In genomic region chr6:169654590-169655391, GRCh38 we compare ENCODE assay signal across 8 cellular contexts. TPM values are rescaled to one million over a fixed set of nuclear protein-coding genes. Genes with fewer than 3 reads are reported as not detected.
A peak's percentile ranks its signal among the peaks of the same experiment; 100 is the strongest.
DNase-seq lines count a peak whose midpoint lies in the region; ATAC-seq and TF ChIP-seq lines count a peak whose summit lies in the region.

No MANE protein-coding gene starts in this region.

- H3K9me3 ChIP-seq in osteoblast (ENCODE audit: low read depth, low read length), result no peaks in the 10 kb centered on the region
- no peaks in the 10 kb centered on the region for H3K9me3 ChIP-seq in suprapubic skin

- H3K4me1 ChIP-seq in osteoblast (ENCODE audit: insufficient read depth, low read length) (peaks cover 8% of the 10 kb centered on the region), suprapubic skin (peaks cover 12% of the 10 kb centered on the region)

- ATAC-seq in HG02642 (IDR thresholded peaks at IDR 0.05; ENCODE audit: poor library complexity, unreplicated experiment), result peak; percentile 98

- no peak for TF ChIP-seq EP300 in suprapubic skin (IDR thresholded peaks at IDR 0.05)

- intact Hi-C loops in activated T-helper 2 cell treated with anti-CD3 and anti-CD28 coated beads, Interferon-gamma antibody, Interleukin-2, Interleukin-4, amounts not matched to agents 10 μg/mL and 5 μg/mL and 100 μg/mL, durations not matched to agents 14 hours and 24 hours and 36 hours (cut with micrococcal nuclease), result loop anchor here (1.0 to 10.0 kb wide), 2 partner anchors 100 to 441 kb away; no protein-coding TSS in a partner anchor

- WGBS in suprapubic skin, result 58% methylated on average over 38 of the region's 47 CpGs

- peaks cover 6% of the 10 kb centered on the region for H3K4me1 Mint-ChIP-seq in activated T-helper 2 cell treated with anti-CD3 and anti-CD28 coated beads, Interferon-gamma antibody, Interleukin-2, Interleukin-4, amounts not matched to agents 10 μg/mL and 5 μg/mL and 100 μg/mL, durations not matched to agents 14 hours and 24 hours and 36 hours (ENCODE audit: low read depth)

- H3K27me3 ChIP-seq in osteoblast (ENCODE audit: insufficient read depth, low read length) (no peaks in the 10 kb centered on the region), suprapubic skin (no peaks in the 10 kb centered on the region)

- H3K27me3 Mint-ChIP-seq in activated T-helper 2 cell treated with anti-CD3 and anti-CD28 coated beads, Interferon-gamma antibody, Interleukin-2, Interleukin-4, amounts not matched to agents 10 μg/mL and 5 μg/mL and 100 μg/mL, durations not matched to agents 14 hours and 24 hours and 36 hours (ENCODE audit: low read depth), result no peaks in the 10 kb centered on the region

- TF ChIP-seq CTCF in osteoblast (IDR thresholded peaks at IDR 0.05; ENCODE audit: extremely low read depth, low read depth, low read length), result peak; percentile 39
- TF ChIP-seq CTCF in suprapubic skin (IDR thresholded peaks at IDR 0.05), result no peak

- peak overlapping the region; percentile 40; the same call in 1 of the 2 replicates for H3K4me3 ChIP-seq in GM08714 (ENCODE audit: low read length)
- peak overlapping the region; percentile 78 for H3K4me3 ChIP-seq in osteoblast (ENCODE audit: insufficient read depth, low read length)
- peak overlapping the region; percentile 52 for H3K4me3 ChIP-seq in suprapubic skin

- H3K36me3 Mint-ChIP-seq in activated T-helper 2 cell treated with anti-CD3 and anti-CD28 coated beads, Interferon-gamma antibody, Interleukin-2, Interleukin-4, amounts not matched to agents 10 μg/mL and 5 μg/mL and 100 μg/mL, durations not matched to agents 14 hours and 24 hours and 36 hours (ENCODE audit: low read depth), result no peaks in the 10 kb centered on the region

- no peaks in the 10 kb centered on the region for H3K79me2 ChIP-seq in osteoblast (ENCODE audit: insufficient read depth, low read length)

- peak overlapping the region; percentile 90 for H3K4me2 ChIP-seq in osteoblast (ENCODE audit: insufficient read depth, low read length)

- peak overlapping the region; percentile 78 for H3K27ac ChIP-seq in osteoblast (ENCODE audit: low read depth, low read length)
- peak overlapping the region; percentile 87 for H3K27ac ChIP-seq in suprapubic skin

- H3K9me3 Mint-ChIP-seq in activated T-helper 2 cell treated with anti-CD3 and anti-CD28 coated beads, Interferon-gamma antibody, Interleukin-2, Interleukin-4, amounts not matched to agents 10 μg/mL and 5 μg/mL and 100 μg/mL, durations not matched to agents 14 hours and 24 hours and 36 hours, result no peaks in the 10 kb centered on the region

- H3K4me3 Mint-ChIP-seq in activated T-helper 2 cell treated with anti-CD3 and anti-CD28 coated beads, Interferon-gamma antibody, Interleukin-2, Interleukin-4, amounts not matched to agents 10 μg/mL and 5 μg/mL and 100 μg/mL, durations not matched to agents 14 hours and 24 hours and 36 hours (ENCODE audit: low read depth), result peak overlapping the region; percentile 87

- peak overlapping the region; percentile 86 for H2AFZ ChIP-seq in osteoblast (ENCODE audit: low read length)

- DNase-seq in NCI-H526 treated with DMSO at 0.1 percent for 48 hours (lab: John Stamatoyannopoulos, UW), result peak; percentile 47
- DNase-seq in activated T-helper 2 cell treated with anti-CD3 and anti-CD28 coated beads, Interferon-gamma antibody, Interleukin-2, Interleukin-4, amounts not matched to agents 10 μg/mL and 5 μg/mL and 100 μg/mL, durations not matched to agents 14 hours and 24 hours and 36 hours (ENCODE audit: low spot score), result peak; percentile 71
- DNase-seq in fibroblast of peridontal ligament (ENCODE audit: extremely low read depth), result peak; percentile 67
- DNase-seq in osteoblast (ENCODE audit: insufficient read length, low spot score, missing footprints), result peak; percentile 93
- DNase-seq in suprapubic skin (ENCODE audit: low spot score in 2 of 2), result no peak
- no peak for DNase-seq in COLO668 (lab: John Stamatoyannopoulos, UW; ENCODE audit: unreplicated experiment)

- H3K27ac Mint-ChIP-seq in activated T-helper 2 cell treated with anti-CD3 and anti-CD28 coated beads, Interferon-gamma antibody, Interleukin-2, Interleukin-4, amounts not matched to agents 10 μg/mL and 5 μg/mL and 100 μg/mL, durations not matched to agents 14 hours and 24 hours and 36 hours, result peak overlapping the region; percentile 64

- peak in 1 of 2 donors; percentile 14 for TF ChIP-seq POLR2A in suprapubic skin (IDR thresholded peaks at IDR 0.05)

- H4K20me1 ChIP-seq in osteoblast (ENCODE audit: insufficient read depth, low read length), result no peaks in the 10 kb centered on the region

- H3K36me3 ChIP-seq in osteoblast (ENCODE audit: insufficient read depth, low read length) (peaks cover 20% of the 10 kb centered on the region), suprapubic skin (peaks cover 18% of the 10 kb centered on the region)

RNA-seq across cellular contexts. Expression of gene WDR27, which starts 47.0 kb away (rescaled TPM):
- total RNA-seq in activated T-helper 2 cell treated with anti-CD3 and anti-CD28 coated beads, Interferon-gamma antibody, Interleukin-2, Interleukin-4, amounts not matched to agents 10 μg/mL and 5 μg/mL and 100 μg/mL, durations not matched to agents 14 hours and 24 hours and 36 hours, result 35.0 and 35.9 TPM in 2 replicates
- 23.9 and 29.8 TPM in 2 replicates for total RNA-seq in osteoblast
- total RNA-seq in suprapubic skin, result 10 to 100 TPM; 17.3 to 59.4 (median 26.6) TPM

RNA-seq across cellular contexts. Expression of gene C6orf120, which starts 47.1 kb away (rescaled TPM):
- total RNA-seq in activated T-helper 2 cell treated with anti-CD3 and anti-CD28 coated beads, Interferon-gamma antibody, Interleukin-2, Interleukin-4, amounts not matched to agents 10 μg/mL and 5 μg/mL and 100 μg/mL, durations not matched to agents 14 hours and 24 hours and 36 hours, result 18.9 and 19.6 TPM in 2 replicates
- total RNA-seq in osteoblast, result 53.0 and 54.3 TPM in 2 replicates
- total RNA-seq in suprapubic skin, result 10 to 100 TPM; 19.4 to 23.1 (median 20.1) TPM

Comparison
In these comparisons a context has a peak if more than half of its experiments do, and no peak if none do; other contexts are left out.
1. DNase-seq: peak in NCI-H526 treated with DMSO at 0.1 percent for 48 hours (single experiment), activated T-helper 2 cell treated with anti-CD3 and anti-CD28 coated beads, Interferon-gamma antibody, Interleukin-2, Interleukin-4, amounts not matched to agents 10 μg/mL and 5 μg/mL and 100 μg/mL, durations not matched to agents 14 hours and 24 hours and 36 hours (single experiment), fibroblast of peridontal ligament (single experiment) and osteoblast (single experiment); none in suprapubic skin (0 of 2) and COLO668 (single experiment).
2. Peak in every context shown above with its lines, with median percentiles within 50 percentile points of each other: H3K4me3 ChIP-seq.